26 cellular contexts compared by ENCODE assay signal in genomic region chr2:2861666-2862240, GRCh38.
"Had no signal": no experiment of that assay in that cellular context is flagged by ENCODE, and none has a peak within 500 bp of the region (broad histone marks: within the 10 kb centered on the region; RNA-seq: fewer than 3 reads in every experiment).

No MANE protein-coding gene starts in this region.

- H3K4me3 ChIP-seq: coronary artery, dorsolateral prefrontal cortex, esophagus squamous epithelium, gastroesophageal sphincter had no signal

- H3K27ac ChIP-seq: brain microvascular endothelial cell, coronary artery, dorsolateral prefrontal cortex, esophagus squamous epithelium, gastroesophageal sphincter, WERI-Rb-1 had no signal

- DNase-seq: activated B cell treated with CpG ODN at 0.5 μM for 24 hours; activated CD4-positive, alpha-beta T cell treated with anti-CD3 and anti-CD28 coated beads for 48 hours; activated CD4-positive, alpha-beta T cell treated with anti-CD3 and anti-CD28 coated beads, Interleukin-2, amount 50 U/mL, for 1 hour; activated CD4-positive, alpha-beta T cell treated with anti-CD3 and anti-CD28 coated beads, Interleukin-2, amount 50 U/mL, for 48 hours; activated CD8-positive, alpha-beta memory T cell treated with anti-CD3 and anti-CD28 coated beads for 24 hours; activated CD8-positive, alpha-beta T cell treated with anti-CD3 and anti-CD28 coated beads for 36 hours; activated gamma-delta T cell; activated naive CD4-positive, alpha-beta T cell; activated naive CD4-positive, alpha-beta T cell treated with anti-CD3 and anti-CD28 coated beads, Interleukin-2, amount 10 ng/mL, durations not matched to agents 7 days and 5 days; activated naive CD8-positive, alpha-beta T cell treated with anti-CD3 and anti-CD28 coated beads, Interleukin-2, amount 10 ng/mL, durations not matched to agents 7 days and 5 days; activated T-cell treated with anti-CD3 and anti-CD28 coated beads, Interleukin-2, amount 50 U/mL, for 4 hours; brain microvascular endothelial cell; effector memory CD8-positive, alpha-beta T cell; erythroblast; esophagus squamous epithelium; foreskin melanocyte; SW 1271; T-cell; T-helper 9 cell; WERI-Rb-1 had no signal

- H3K4me1 ChIP-seq: esophagus squamous epithelium, gastroesophageal sphincter had no signal

- H3K9me3 ChIP-seq: esophagus squamous epithelium, gastroesophageal sphincter had no signal

- H3K27me3 ChIP-seq: brain microvascular endothelial cell had no signal

- H3K36me3 ChIP-seq: brain microvascular endothelial cell, esophagus squamous epithelium, gastroesophageal sphincter, WERI-Rb-1 had no signal

- ATAC-seq: activated CD4-positive, CD25-positive, alpha-beta regulatory T cell treated with anti-CD3 and anti-CD28 coated beads, Interleukin-2, amount 50 U/mL, for 24 hours; activated CD8-positive, alpha-beta T cell treated with anti-CD3 and anti-CD28 coated beads for 36 hours; activated naive CD4-positive, alpha-beta T cell treated with anti-CD3 and anti-CD28 coated beads, Interleukin-2, amount 50 U/mL, for 72 hours; activated T-cell treated with anti-CD3 and anti-CD28 coated beads, Interleukin-2, amount 50 U/mL, for 4 hours; activated T-helper 17 cell treated with anti-CD3 and anti-CD28 coated beads, Interleukin-2, amount 50 U/mL, for 72 hours; effector memory CD8-positive, alpha-beta T cell; gastroesophageal sphincter; T-cell had no signal
